Comparison of ENCODE assay signal across 8 cellular contexts in genomic region chr19:54095859-54096641, GRCh38. TPM values are rescaled to one million over a fixed set of nuclear protein-coding genes. Genes with fewer than 3 reads are reported as not detected.
DNase-seq lines count a peak whose midpoint lies in the region; FAIRE-seq and TF ChIP-seq lines count a peak whose summit lies in the region.
"Not testable (repeated sequence)": the region's sequence is repeated elsewhere in the genome, so short reads cannot be mapped to it uniquely, and the experiment has no call there.

No MANE protein-coding gene starts in this region.

- H3K4me3 ChIP-seq in ACC112 (ENCODE audit: low read depth, low read length), result peak overlapping the region; percentile 86
- peak overlapping the region; percentile 32 for H3K4me3 ChIP-seq in astrocyte of the cerebellum (ENCODE audit: low read depth, low read length)
- H3K4me3 ChIP-seq in fibroblast of villous mesenchyme (ENCODE audit: low read depth, low read length), result peak overlapping the region; percentile 42
- peak overlapping the region; percentile 30 for H3K4me3 ChIP-seq in mesodermal cell (ENCODE audit: extremely low read depth, insufficient read depth, low read length, poor library complexity, severe bottlenecking)
- H3K4me3 ChIP-seq in small intestine (ENCODE audit: low read depth in 1 of 2, low read length in 2 of 2), result peak overlapping the region in 1 of 2 donors; percentile 36

- not testable (repeated sequence) for FAIRE-seq in GM19239 (lab: Jason Lieb, UNC); small intestine (lab: Jason Lieb, UNC)

- H3K27me3 ChIP-seq in ACC112 (ENCODE audit: insufficient read depth, low read length), result not testable (repeated sequence)
- peaks cover 0 to 11% of the 10 kb centered on the region in 2 donors for H3K27me3 ChIP-seq in small intestine (ENCODE audit: control insufficient read depth in 2 of 2, insufficient read depth in 2 of 2, low read length in 2 of 2)

- not testable (repeated sequence) for H3K27ac ChIP-seq in ACC112 (ENCODE audit: low read depth, low read length); mesodermal cell (ENCODE audit: low read depth, low read length, severe bottlenecking); small intestine (ENCODE audit: low read depth in 1 of 2, low read length in 1 of 2)

- in situ Hi-C loops in astrocyte of the cerebellum (cut with HindIII; ENCODE audit: low sequenced_read_pairs), result not testable (repeated sequence)

- not testable (repeated sequence) for H3K4me1 ChIP-seq in ACC112 (ENCODE audit: control insufficient read depth, insufficient read depth, low read length, unreplicated experiment); mesodermal cell (ENCODE audit: control insufficient read depth, insufficient read depth, low read length, poor library complexity, severe bottlenecking); small intestine (ENCODE audit: control insufficient read depth in 2 of 2, insufficient read depth in 1 of 2, low read depth in 1 of 2, low read length in 1 of 2)

- WGBS in mesodermal cell (ENCODE audit: insufficient coverage in 2 of 2), 2 experiments, result 1 to 2% methylated on average over 41 to 45 of the region's 46 CpGs
- 0 to 1% (median 0%) methylated on average over 39 to 46 of the region's 46 CpGs for WGBS in small intestine, 3 donors

- not testable (repeated sequence) for H3K9me3 ChIP-seq in mesodermal cell (ENCODE audit: control insufficient read depth, low read length); small intestine (ENCODE audit: control insufficient read depth, low read depth)

- DNase-seq in GM19239 (ENCODE audit: insufficient read length, low spot score) (peak; percentile 44), NCI-H460 (ENCODE audit: extremely low read depth, low read depth) (peak; percentile 13), fibroblast of villous mesenchyme (ENCODE audit: low read depth) (peak; percentile 47), small intestine (peak; percentile 51)
- DNase-seq in activated CD4-positive, alpha-beta T cell treated with anti-CD3 and anti-CD28 coated beads for 4 hours, result peak; percentile 37 to 52
- not testable (repeated sequence) for DNase-seq in astrocyte of the cerebellum (ENCODE audit: low read depth)

- peak overlapping the region; percentile 83 for H2AFZ ChIP-seq in ACC112 (ENCODE audit: low read length, unreplicated experiment)

- H3K36me3 ChIP-seq in ACC112 (ENCODE audit: insufficient read depth, low read length); mesodermal cell (ENCODE audit: control insufficient read depth, insufficient read depth, low read length); small intestine (ENCODE audit: control insufficient read depth in 2 of 2, insufficient read depth in 2 of 2, low read length in 2 of 2): not testable (repeated sequence)

- not testable (repeated sequence) for H3K79me2 ChIP-seq in ACC112 (ENCODE audit: control insufficient read depth, insufficient read depth, low read length, unreplicated experiment)

- TF ChIP-seq CTCF in astrocyte of the cerebellum (IDR thresholded peaks at IDR 0.05; ENCODE audit: low read depth, low read length, missing control alignments); fibroblast of villous mesenchyme (IDR thresholded peaks at IDR 0.05; ENCODE audit: insufficient read depth, low read depth, low read length): not testable (repeated sequence)

RNA-seq across cellular contexts. Expression of gene OSCAR, which starts 4.6 kb away (rescaled TPM):
- 0.22 and 0.32 TPM in 2 replicates for total RNA-seq in NCI-H460 (2014; rRNA removed; shearing (Covaris generic))
- 2.5 and 3.3 TPM in 2 replicates for polyA plus RNA-seq in NCI-H460 (2014; cell fraction: nucleus; rRNA removed)
- under 0.01 and 0.64 TPM in 2 replicates for total RNA-seq in fibroblast of villous mesenchyme
- polyA plus RNA-seq in mesodermal cell (2013, experiment 1 of 2), result 1.2 TPM
- 0.91 TPM for polyA plus RNA-seq in mesodermal cell (2013, experiment 2 of 2)
- under 1 TPM; 0.54 to 0.89 (median 0.81) TPM for polyA plus RNA-seq in small intestine

RNA-seq across cellular contexts. Expression of gene NDUFA3, which starts 6.6 kb away (rescaled TPM):
- 31.8 and 38.6 TPM in 2 replicates for total RNA-seq in NCI-H460 (2014; rRNA removed; shearing (Covaris generic))
- polyA plus RNA-seq in NCI-H460 (2014; cell fraction: nucleus; rRNA removed), result 15.2 and 27.0 TPM in 2 replicates
- total RNA-seq in fibroblast of villous mesenchyme, result 10.4 and 11.3 TPM in 2 replicates
- polyA plus RNA-seq in mesodermal cell (2013, experiment 1 of 2), result 116 TPM
- 113 TPM for polyA plus RNA-seq in mesodermal cell (2013, experiment 2 of 2)
- polyA plus RNA-seq in small intestine, result 100 to 1,000 TPM; 179 to 409 (median 243) TPM

RNA-seq across cellular contexts. Expression of gene TARM1, which starts 14.9 kb away (rescaled TPM):
- total RNA-seq in NCI-H460 (2014; rRNA removed; shearing (Covaris generic)), result not detected in 2 replicates
- polyA plus RNA-seq in NCI-H460 (2014; cell fraction: nucleus; rRNA removed), result not detected in 2 replicates
- total RNA-seq in fibroblast of villous mesenchyme, result not detected in 2 replicates
- polyA plus RNA-seq in mesodermal cell (2013, experiment 1 of 2), result not detected
- not detected for polyA plus RNA-seq in mesodermal cell (2013, experiment 2 of 2)
- not detected for polyA plus RNA-seq in small intestine

RNA-seq across cellular contexts. Expression of gene TFPT, which starts 19.4 kb away (rescaled TPM):
- total RNA-seq in NCI-H460 (2014; rRNA removed; shearing (Covaris generic)), result 8.3 and 10.2 TPM in 2 replicates
- 4.6 and 6.8 TPM in 2 replicates for polyA plus RNA-seq in NCI-H460 (2014; cell fraction: nucleus; rRNA removed)
- 17.7 and 20.9 TPM in 2 replicates for total RNA-seq in fibroblast of villous mesenchyme
- 35.6 TPM for polyA plus RNA-seq in mesodermal cell (2013, experiment 1 of 2)
- 25.1 TPM for polyA plus RNA-seq in mesodermal cell (2013, experiment 2 of 2)
- 10 to 100 TPM; 22.6 to 26.5 (median 23.6) TPM for polyA plus RNA-seq in small intestine

RNA-seq across cellular contexts. Expression of gene PRPF31, which starts 19.5 kb away (rescaled TPM):
- total RNA-seq in NCI-H460 (2014; rRNA removed; shearing (Covaris generic)), result 28.5 and 34.1 TPM in 2 replicates
- 81.7 and 84.9 TPM in 2 replicates for polyA plus RNA-seq in NCI-H460 (2014; cell fraction: nucleus; rRNA removed)
- total RNA-seq in fibroblast of villous mesenchyme, result 39.6 and 41.5 TPM in 2 replicates
- 50.8 TPM for polyA plus RNA-seq in mesodermal cell (2013, experiment 1 of 2)
- polyA plus RNA-seq in mesodermal cell (2013, experiment 2 of 2), result 47.8 TPM
- 10 to 100 TPM; 44.3 to 57.0 (median 47.6) TPM for polyA plus RNA-seq in small intestine
